23 cellular contexts compared by ENCODE assay signal in genomic region chr18:54193786-54194185, GRCh38.
"Had no signal": no experiment of that assay in that cellular context is flagged by ENCODE, and none has a peak within 500 bp of the region (broad histone marks: within the 10 kb centered on the region; RNA-seq: fewer than 3 reads in every experiment).

No MANE protein-coding gene starts in this region.

- H3K4me3 ChIP-seq: adrenal gland, body of pancreas, breast epithelium, Peyer's patch, SJSA1 had no signal

- H3K4me1 ChIP-seq: adrenal gland, breast epithelium, Peyer's patch, SJSA1 had no signal

- H3K27me3 ChIP-seq: adrenal gland, body of pancreas, breast epithelium, Peyer's patch, SJSA1 had no signal

- H3K27ac ChIP-seq: adrenal gland, body of pancreas, KMS-11, Peyer's patch, SJSA1 had no signal

- H3K9ac ChIP-seq: KMS-11, SK-N-SH had no signal

- H3K36me3 ChIP-seq: adrenal gland, breast epithelium, Peyer's patch had no signal

- DNase-seq: activated CD4-positive, alpha-beta T cell treated with anti-CD3 and anti-CD28 coated beads, Interleukin-2, amount 10 ng/mL, durations not matched to agents 24 days and 14 days; activated CD4-positive, alpha-beta T cell treated with anti-CD3 and anti-CD28 coated beads, Interleukin-2, amount 50 U/mL, for 48 hours; activated CD8-positive, alpha-beta T cell treated with anti-CD3 and anti-CD28 coated beads, Interleukin-2, amount 10 ng/mL, durations not matched to agents 7 days and 5 days; activated gamma-delta T cell treated with Interleukin-2 at 50 U/mL for 16 hours; activated naive CD4-positive, alpha-beta T cell treated with anti-CD3 and anti-CD28 coated beads, Interleukin-2, amount 50 U/mL, for 16 hours; activated T-cell treated with anti-CD3 and anti-CD28 coated beads, Interleukin-2, amount 50 U/mL, for 24 hours; adrenal gland; body of pancreas; caudate nucleus; cerebellar nuclear complex; NCI-H1105 treated with DMSO at 0.1 percent for 48 hours; NCI-H1436; NCI-H1694; NCI-H1930; NCI-H345; NCI-H524 treated with DMSO at 0.1 percent for 48 hours; Peyer's patch; RPMI8226; SHP77 treated with DMSO at 0.1 percent for 48 hours; SK-N-SH had no signal

- H3K9me2 ChIP-seq: SK-N-SH had no signal

- H3K4me2 ChIP-seq: KMS-11, SK-N-SH had no signal

- H3K9me3 ChIP-seq: adrenal gland, body of pancreas, breast epithelium, Peyer's patch, SJSA1, SK-N-SH had no signal

- ATAC-seq: activated CD8-positive, alpha-beta T cell treated with anti-CD3 and anti-CD28 coated beads, Interleukin-2, amount 10 ng/mL, durations not matched to agents 7 days and 5 days; body of pancreas had no signal
